ENCODE assay signal across 1 cellular context in the genomic region with DNA sequence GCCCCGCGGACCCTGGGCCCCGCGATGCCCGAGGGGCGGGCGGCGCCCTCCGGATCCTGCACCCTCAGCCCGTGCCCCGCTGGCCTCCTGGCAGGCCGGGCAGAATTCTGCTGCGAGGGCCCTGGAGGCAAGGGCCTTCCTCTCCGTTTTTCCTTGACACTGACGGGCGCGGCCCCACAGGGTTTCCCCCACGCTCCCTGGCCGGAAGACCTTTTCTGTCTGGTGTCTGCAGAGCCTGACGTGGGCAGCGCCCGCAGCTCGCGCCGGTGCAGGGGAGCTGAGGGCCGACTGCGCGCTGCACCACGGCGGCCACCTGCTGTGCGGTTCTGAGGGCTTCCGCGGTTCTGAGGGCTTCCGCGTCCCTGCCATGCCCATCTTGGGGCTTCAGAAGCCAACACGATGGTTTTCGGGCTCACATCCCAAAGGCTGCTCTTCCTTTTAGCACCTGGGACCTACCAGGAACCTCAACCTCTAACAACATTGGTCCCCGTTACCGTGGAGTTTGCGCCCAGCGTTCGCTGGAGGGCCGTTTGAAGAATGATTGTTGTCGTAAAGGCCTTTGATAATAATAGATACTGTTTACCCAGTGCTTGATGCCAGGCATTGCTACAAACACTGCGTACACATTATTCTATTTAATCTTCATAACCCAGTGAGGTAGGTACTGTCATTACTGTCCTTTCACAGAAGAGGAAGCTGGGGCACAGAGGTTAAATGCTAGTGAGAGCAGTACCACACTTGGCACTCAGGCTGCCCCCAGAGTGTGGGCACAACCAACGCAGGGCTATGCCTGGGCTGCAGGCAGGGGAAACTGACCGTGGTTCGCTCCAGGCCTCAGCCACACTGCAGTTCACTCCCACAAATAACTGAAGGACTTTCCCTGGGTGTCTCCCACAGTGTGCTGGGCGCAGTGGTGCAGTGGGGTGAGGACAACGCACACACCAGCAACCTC.
TF ChIP-seq lines count a peak whose summit lies in the region.

No MANE protein-coding gene starts in this region.

TF ChIP-seq in GM23338, 12 proteins besides CTCF, POLR2A, EP300 and RAD21 (continued from another document):
- TF ChIP-seq, protein P1, sequence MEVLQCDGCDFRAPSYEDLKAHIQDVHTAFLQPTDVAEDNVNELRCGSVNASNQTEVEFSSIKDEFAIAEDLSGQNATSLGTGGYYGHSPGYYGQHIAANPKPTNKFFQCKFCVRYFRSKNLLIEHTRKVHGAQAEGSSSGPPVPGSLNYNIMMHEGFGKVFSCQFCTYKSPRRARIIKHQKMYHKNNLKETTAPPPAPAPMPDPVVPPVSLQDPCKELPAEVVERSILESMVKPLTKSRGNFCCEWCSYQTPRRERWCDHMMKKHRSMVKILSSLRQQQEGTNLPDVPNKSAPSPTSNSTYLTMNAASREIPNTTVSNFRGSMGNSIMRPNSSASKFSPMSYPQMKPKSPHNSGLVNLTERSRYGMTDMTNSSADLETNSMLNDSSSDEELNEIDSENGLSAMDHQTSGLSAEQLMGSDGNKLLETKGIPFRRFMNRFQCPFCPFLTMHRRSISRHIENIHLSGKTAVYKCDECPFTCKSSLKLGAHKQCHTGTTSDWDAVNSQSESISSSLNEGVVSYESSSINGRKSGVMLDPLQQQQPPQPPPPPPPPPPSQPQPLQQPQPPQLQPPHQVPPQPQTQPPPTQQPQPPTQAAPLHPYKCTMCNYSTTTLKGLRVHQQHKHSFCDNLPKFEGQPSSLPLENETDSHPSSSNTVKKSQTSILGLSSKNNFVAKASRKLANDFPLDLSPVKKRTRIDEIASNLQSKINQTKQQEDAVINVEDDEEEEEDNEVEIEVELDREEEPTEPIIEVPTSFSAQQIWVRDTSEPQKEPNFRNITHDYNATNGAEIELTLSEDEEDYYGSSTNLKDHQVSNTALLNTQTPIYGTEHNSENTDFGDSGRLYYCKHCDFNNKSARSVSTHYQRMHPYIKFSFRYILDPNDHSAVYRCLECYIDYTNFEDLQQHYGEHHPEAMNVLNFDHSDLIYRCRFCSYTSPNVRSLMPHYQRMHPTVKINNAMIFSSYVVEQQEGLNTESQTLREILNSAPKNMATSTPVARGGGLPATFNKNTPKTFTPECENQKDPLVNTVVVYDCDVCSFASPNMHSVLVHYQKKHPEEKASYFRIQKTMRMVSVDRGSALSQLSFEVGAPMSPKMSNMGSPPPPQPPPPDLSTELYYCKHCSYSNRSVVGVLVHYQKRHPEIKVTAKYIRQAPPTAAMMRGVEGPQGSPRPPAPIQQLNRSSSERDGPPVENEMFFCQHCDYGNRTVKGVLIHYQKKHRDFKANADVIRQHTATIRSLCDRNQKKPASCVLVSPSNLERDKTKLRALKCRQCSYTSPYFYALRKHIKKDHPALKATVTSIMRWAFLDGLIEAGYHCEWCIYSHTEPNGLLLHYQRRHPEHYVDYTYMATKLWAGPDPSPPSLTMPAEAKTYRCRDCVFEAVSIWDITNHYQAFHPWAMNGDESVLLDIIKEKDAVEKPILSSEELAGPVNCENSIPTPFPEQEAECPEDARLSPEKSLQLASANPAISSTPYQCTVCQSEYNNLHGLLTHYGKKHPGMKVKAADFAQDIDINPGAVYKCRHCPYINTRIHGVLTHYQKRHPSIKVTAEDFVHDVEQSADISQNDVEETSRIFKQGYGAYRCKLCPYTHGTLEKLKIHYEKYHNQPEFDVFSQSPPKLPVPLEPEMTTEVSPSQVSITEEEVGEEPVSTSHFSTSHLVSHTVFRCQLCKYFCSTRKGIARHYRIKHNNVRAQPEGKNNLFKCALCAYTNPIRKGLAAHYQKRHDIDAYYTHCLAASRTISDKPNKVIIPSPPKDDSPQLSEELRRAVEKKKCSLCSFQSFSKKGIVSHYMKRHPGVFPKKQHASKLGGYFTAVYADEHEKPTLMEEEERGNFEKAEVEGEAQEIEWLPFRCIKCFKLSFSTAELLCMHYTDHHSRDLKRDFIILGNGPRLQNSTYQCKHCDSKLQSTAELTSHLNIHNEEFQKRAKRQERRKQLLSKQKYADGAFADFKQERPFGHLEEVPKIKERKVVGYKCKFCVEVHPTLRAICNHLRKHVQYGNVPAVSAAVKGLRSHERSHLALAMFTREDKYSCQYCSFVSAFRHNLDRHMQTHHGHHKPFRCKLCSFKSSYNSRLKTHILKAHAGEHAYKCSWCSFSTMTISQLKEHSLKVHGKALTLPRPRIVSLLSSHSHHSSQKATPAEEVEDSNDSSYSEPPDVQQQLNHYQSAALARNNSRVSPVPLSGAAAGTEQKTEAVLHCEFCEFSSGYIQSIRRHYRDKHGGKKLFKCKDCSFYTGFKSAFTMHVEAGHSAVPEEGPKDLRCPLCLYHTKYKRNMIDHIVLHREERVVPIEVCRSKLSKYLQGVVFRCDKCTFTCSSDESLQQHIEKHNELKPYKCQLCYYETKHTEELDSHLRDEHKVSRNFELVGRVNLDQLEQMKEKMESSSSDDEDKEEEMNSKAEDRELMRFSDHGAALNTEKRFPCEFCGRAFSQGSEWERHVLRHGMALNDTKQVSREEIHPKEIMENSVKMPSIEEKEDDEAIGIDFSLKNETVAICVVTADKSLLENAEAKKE (CRISPR knock-in tag; IDR thresholded peaks at IDR 0.05), result no peak
- TF ChIP-seq, protein P2, sequence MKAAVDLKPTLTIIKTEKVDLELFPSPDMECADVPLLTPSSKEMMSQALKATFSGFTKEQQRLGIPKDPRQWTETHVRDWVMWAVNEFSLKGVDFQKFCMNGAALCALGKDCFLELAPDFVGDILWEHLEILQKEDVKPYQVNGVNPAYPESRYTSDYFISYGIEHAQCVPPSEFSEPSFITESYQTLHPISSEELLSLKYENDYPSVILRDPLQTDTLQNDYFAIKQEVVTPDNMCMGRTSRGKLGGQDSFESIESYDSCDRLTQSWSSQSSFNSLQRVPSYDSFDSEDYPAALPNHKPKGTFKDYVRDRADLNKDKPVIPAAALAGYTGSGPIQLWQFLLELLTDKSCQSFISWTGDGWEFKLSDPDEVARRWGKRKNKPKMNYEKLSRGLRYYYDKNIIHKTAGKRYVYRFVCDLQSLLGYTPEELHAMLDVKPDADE (IDR thresholded peaks at IDR 0.05), result no peak
- no peak for TF ChIP-seq POLR2AphosphoS5 (IDR thresholded peaks at IDR 0.05; ENCODE audit: low read depth)
- no peak for TF ChIP-seq NANOG (IDR thresholded peaks at IDR 0.05; ENCODE audit: borderline replicate concordance)
- no peak for TF ChIP-seq ZNF331 (CRISPR knock-in tag; IDR thresholded peaks at IDR 0.05; ENCODE audit: low read depth)
- TF ChIP-seq, protein P3, sequence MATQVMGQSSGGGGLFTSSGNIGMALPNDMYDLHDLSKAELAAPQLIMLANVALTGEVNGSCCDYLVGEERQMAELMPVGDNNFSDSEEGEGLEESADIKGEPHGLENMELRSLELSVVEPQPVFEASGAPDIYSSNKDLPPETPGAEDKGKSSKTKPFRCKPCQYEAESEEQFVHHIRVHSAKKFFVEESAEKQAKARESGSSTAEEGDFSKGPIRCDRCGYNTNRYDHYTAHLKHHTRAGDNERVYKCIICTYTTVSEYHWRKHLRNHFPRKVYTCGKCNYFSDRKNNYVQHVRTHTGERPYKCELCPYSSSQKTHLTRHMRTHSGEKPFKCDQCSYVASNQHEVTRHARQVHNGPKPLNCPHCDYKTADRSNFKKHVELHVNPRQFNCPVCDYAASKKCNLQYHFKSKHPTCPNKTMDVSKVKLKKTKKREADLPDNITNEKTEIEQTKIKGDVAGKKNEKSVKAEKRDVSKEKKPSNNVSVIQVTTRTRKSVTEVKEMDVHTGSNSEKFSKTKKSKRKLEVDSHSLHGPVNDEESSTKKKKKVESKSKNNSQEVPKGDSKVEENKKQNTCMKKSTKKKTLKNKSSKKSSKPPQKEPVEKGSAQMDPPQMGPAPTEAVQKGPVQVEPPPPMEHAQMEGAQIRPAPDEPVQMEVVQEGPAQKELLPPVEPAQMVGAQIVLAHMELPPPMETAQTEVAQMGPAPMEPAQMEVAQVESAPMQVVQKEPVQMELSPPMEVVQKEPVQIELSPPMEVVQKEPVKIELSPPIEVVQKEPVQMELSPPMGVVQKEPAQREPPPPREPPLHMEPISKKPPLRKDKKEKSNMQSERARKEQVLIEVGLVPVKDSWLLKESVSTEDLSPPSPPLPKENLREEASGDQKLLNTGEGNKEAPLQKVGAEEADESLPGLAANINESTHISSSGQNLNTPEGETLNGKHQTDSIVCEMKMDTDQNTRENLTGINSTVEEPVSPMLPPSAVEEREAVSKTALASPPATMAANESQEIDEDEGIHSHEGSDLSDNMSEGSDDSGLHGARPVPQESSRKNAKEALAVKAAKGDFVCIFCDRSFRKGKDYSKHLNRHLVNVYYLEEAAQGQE (IDR thresholded peaks at IDR 0.05; ENCODE audit: unreplicated experiment), result no peak
